In the genomic region with DNA sequence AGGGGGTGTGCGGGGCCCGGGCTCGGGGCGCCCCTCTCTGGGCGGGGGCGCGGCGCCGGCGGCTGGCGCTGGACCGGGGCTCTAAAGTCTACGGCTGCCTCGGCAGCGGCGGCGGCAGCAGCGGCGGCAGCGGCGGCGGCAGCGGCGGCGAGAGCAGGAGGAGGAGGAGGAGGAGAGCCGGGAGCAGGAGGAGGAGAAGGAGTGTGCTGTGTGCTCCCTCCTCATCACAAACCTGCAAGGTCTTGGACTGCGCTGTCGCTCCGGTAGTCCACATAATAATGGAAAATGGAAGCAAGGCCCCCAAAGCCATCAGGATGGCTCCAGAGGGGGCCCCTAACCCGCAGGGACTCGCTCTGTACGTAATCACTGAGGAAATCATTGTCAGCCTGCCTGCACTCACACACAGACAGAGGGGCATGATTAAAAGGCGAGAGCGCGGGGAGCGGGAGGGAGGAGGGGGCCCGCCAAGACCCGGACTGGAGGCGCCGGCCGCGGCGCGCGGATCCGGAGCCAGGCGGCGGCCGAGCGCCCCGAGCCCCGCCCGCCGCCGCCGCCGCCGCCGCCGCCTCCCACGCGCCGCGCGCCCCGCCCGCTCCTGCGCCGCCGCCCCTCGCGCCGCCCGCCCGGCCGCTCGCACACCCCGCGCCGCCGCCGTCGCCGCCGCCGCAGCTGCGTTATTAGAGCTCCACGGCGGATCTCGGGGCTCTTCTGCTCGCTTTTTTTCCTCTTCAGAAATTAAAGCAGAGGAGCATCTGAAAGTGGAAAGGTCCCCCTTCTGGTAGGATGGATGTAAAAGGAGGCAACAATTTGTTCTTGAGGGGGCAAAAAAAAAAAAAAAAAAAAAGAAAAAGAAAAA, we compare ENCODE assay signal across 8 cellular contexts. TPM values are rescaled to one million over a fixed set of nuclear protein-coding genes. Genes with fewer than 3 reads are reported as not detected.
DNase-seq lines count a peak whose midpoint lies in the region; ATAC-seq and TF ChIP-seq lines count a peak whose summit lies in the region.

Gene ZNF521 (minus strand): TSS at position 394 of the 856 bp plus-strand sequence. CDS start 1,220 bp downstream, outside the sequence.

- peak within 1 kb of the TSS; percentile 66 for H3K4me3 ChIP-seq in WERI-Rb-1 (ENCODE audit: low read depth, low read length)
- H3K4me3 ChIP-seq in skeletal muscle tissue (ENCODE audit: low read length in 3 of 3) = peak within 1 kb of the TSS; percentile 84 to 86 (median 86)

- peaks cover 0 to 10% (median 6%) of the 10 kb centered on the region in 3 donors for H3K4me1 ChIP-seq in skeletal muscle tissue (ENCODE audit: control insufficient read depth in 3 of 3, insufficient read depth in 3 of 3, low read length in 3 of 3)

- H3K36me3 ChIP-seq in WERI-Rb-1 = no peaks in the 10 kb centered on the region
- no peaks in the 10 kb centered on the region for H3K36me3 ChIP-seq in skeletal muscle tissue (ENCODE audit: control insufficient read depth in 3 of 3, insufficient read depth in 3 of 3, low read length in 3 of 3)

- peak within 1 kb of the TSS; percentile 64 to 87 (median 80) for H3K9ac ChIP-seq in skeletal muscle tissue (ENCODE audit: low read depth in 1 of 3, low read length in 3 of 3)

- H3K27ac Mint-ChIP-seq in chondrocyte (ENCODE audit: unreplicated experiment) = peak within 1 kb of the TSS; percentile 96

- H3K9me3 Mint-ChIP-seq in chondrocyte (ENCODE audit: low read depth) = no peaks in the 10 kb centered on the region

- TF ChIP-seq CTCF in WERI-Rb-1 (IDR thresholded peaks at IDR 0.05; ENCODE audit: low read depth, low read length) (no peak), chondrocyte (IDR thresholded peaks at IDR 0.05) (peak; percentile 76)

- no peak within 1 kb of the TSS for H3K27ac ChIP-seq in WERI-Rb-1
- peak within 1 kb of the TSS; percentile 73 for H3K27ac ChIP-seq in skeletal muscle tissue (ENCODE audit: low read depth, low read length)

- peaks cover 27% of the 10 kb centered on the region for H3K4me1 Mint-ChIP-seq in chondrocyte (ENCODE audit: low read depth)

- peak; percentile 74 for DNase-seq in activated effector memory CD4-positive, alpha-beta T cell treated with anti-CD3 and anti-CD28 coated beads, Interleukin-2, amount 50 U/mL, for 16 hours
- no peak for DNase-seq in activated effector memory CD4-positive, alpha-beta T cell treated with Interleukin-2 at 50 U/mL for 16 hours
- peak; percentile 92 for DNase-seq in NCI-H2171 (lab: John Stamatoyannopoulos, UW)
- peak; percentile 77 for DNase-seq in WERI-Rb-1
- DNase-seq in chondrocyte (ENCODE audit: low spot score) = peak; percentile 94
- peak; percentile 85 for DNase-seq in iris pigment epithelial cell (ENCODE audit: low read depth)

- peaks cover 58% of the 10 kb centered on the region for H3K27me3 ChIP-seq in WERI-Rb-1 (ENCODE audit: insufficient read depth, low read depth, severe bottlenecking)
- H3K27me3 ChIP-seq in skeletal muscle tissue (ENCODE audit: control insufficient read depth in 3 of 3, insufficient read depth in 3 of 3, low read length in 3 of 3) = peaks cover 0 to 6% (median 5%) of the 10 kb centered on the region in 3 donors

- H3K27me3 Mint-ChIP-seq in chondrocyte (ENCODE audit: low read depth) = no peaks in the 10 kb centered on the region

- peak within 1 kb of the TSS; percentile 98 for H3K4me3 Mint-ChIP-seq in chondrocyte (ENCODE audit: unreplicated experiment)

- no peaks in the 10 kb centered on the region for H3K36me3 Mint-ChIP-seq in chondrocyte (ENCODE audit: low read depth)

- H3K9me3 ChIP-seq in WERI-Rb-1 (ENCODE audit: severe bottlenecking) (no peaks in the 10 kb centered on the region), skeletal muscle tissue (ENCODE audit: control insufficient read depth in 3 of 3, low read length in 3 of 3) (no peaks in the 10 kb centered on the region)

- ATAC-seq in HG03045 (IDR thresholded peaks at IDR 0.05; ENCODE audit: unreplicated experiment) = peak; percentile 80

RNA-seq across cellular contexts. Expression of gene ZNF521, which starts in this region (rescaled TPM):
- total RNA-seq in chondrocyte = 29.7 to 56.7 TPM (median 31.6 TPM) in 3 replicates
- total RNA-seq in skeletal muscle tissue = 40.2 TPM
